ENCODE assay signal across 14 cellular contexts in genomic region chr3:105830836-105831235, GRCh38. TPM values are rescaled to one million over a fixed set of nuclear protein-coding genes. Genes with fewer than 3 reads are reported as not detected.
DNase-seq lines count a peak whose midpoint lies in the region; ATAC-seq lines count a peak whose summit lies in the region.
"Had no signal": no experiment of that assay in that cellular context is flagged by ENCODE, and none has a peak within 500 bp of the region (broad histone marks: within the 10 kb centered on the region; RNA-seq: fewer than 3 reads in every experiment).

No MANE protein-coding gene starts in this region.

- in situ Hi-C loops in GM23248 (cut with MboI): no loop called here

- H3K36me3 Mint-ChIP-seq in CD4-positive, alpha-beta memory T cell: peaks cover 27 to 33% of the 10 kb centered on the region in 2 donors
- peaks cover 74% of the 10 kb centered on the region for H3K36me3 Mint-ChIP-seq in activated CD8-positive, alpha-beta T cell treated with anti-CD3 and anti-CD28 coated beads, Interleukin-2, amount 10 ng/mL, durations not matched to agents 7 days and 5 days (ENCODE audit: low read depth)
- peaks cover 5 to 51% (median 31%) of the 10 kb centered on the region in 5 donors for H3K36me3 Mint-ChIP-seq in naive thymus-derived CD4-positive, alpha-beta T cell

- WGBS in GM23248 (ENCODE audit: low coverage in 1 of 2, low lambda C conversion rate in 2 of 2, missing lambda C conversion rate in 2 of 2), 2 experiments: 97 to 100% methylated on average over 2 of the region's 2 CpGs

- peaks cover 78% of the 10 kb centered on the region for H3K4me1 ChIP-seq in CD4-positive, alpha-beta memory T cell (ENCODE audit: insufficient read depth, low read length)
- peaks cover 43% of the 10 kb centered on the region for H3K4me1 ChIP-seq in GM23248 (ENCODE audit: insufficient read depth)
- H3K4me1 ChIP-seq in naive thymus-derived CD4-positive, alpha-beta T cell (ENCODE audit: control insufficient read depth in 2 of 2, insufficient read depth in 2 of 2, low read length in 2 of 2): peaks cover 44 to 77% of the 10 kb centered on the region in 2 donors

- H3K27ac Mint-ChIP-seq in CD4-positive, alpha-beta memory T cell: peak overlapping the region; percentile 81 to 93 (median 87)
- H3K27ac Mint-ChIP-seq in activated CD8-positive, alpha-beta T cell treated with anti-CD3 and anti-CD28 coated beads, Interleukin-2, amount 10 ng/mL, durations not matched to agents 7 days and 5 days: peak overlapping the region; percentile 82
- H3K27ac Mint-ChIP-seq in naive thymus-derived CD4-positive, alpha-beta T cell: peak overlapping the region in 8 of 9 donors; percentile 20 to 91 (median 82)

- H3K4me3 ChIP-seq in CD4-positive, alpha-beta memory T cell (ENCODE audit: low read length in 2 of 2): no peak overlapping the region
- no peak overlapping the region for H3K4me3 ChIP-seq in GM23248
- H3K4me3 ChIP-seq in naive thymus-derived CD4-positive, alpha-beta T cell (ENCODE audit: low read length): no peak overlapping the region
- H3K4me3 ChIP-seq: esophagus squamous epithelium, heart left ventricle, ovary had no signal

- intact Hi-C loops in CD4-positive, alpha-beta memory T cell (cut with micrococcal nuclease): loop anchor here (1.0 to 2.0 kb wide), 3 partner anchors 9 to 78 kb away; partner anchors contain the start of gene CBLB
- intact Hi-C loops in naive thymus-derived CD4-positive, alpha-beta T cell (cut with micrococcal nuclease): loop anchor here (1.0 to 10.0 kb wide), 9 partner anchors 14 to 504 kb away; partner anchors contain the start of gene CBLB (in 2 of the 2)

- no peak overlapping the region for H3K4me2 ChIP-seq in GM23248 (ENCODE audit: unreplicated experiment)

- no peak overlapping the region for H3K9ac ChIP-seq in GM23248

- H3K4me1 Mint-ChIP-seq in CD4-positive, alpha-beta memory T cell: peaks cover 59 to 87% (median 75%) of the 10 kb centered on the region in 4 donors
- H3K4me1 Mint-ChIP-seq in activated CD8-positive, alpha-beta T cell treated with anti-CD3 and anti-CD28 coated beads, Interleukin-2, amount 10 ng/mL, durations not matched to agents 7 days and 5 days (ENCODE audit: low read depth): peaks cover 78% of the 10 kb centered on the region
- peaks cover 46 to 88% (median 86%) of the 10 kb centered on the region in 7 donors for H3K4me1 Mint-ChIP-seq in naive thymus-derived CD4-positive, alpha-beta T cell

- DNase-seq in CD4-positive, alpha-beta memory T cell: no peak
- no peak for DNase-seq in GM23248
- DNase-seq in activated CD8-positive, alpha-beta T cell treated with anti-CD3 and anti-CD28 coated beads, Interleukin-2, amount 10 ng/mL, durations not matched to agents 7 days and 5 days: no peak
- no peak for DNase-seq in naive thymus-derived CD4-positive, alpha-beta T cell
- no peak for DNase-seq in left lobe of liver (ENCODE audit: low spot score)
- no peak for DNase-seq in SHP77 treated with DMSO at 0.1 percent for 48 hours (lab: John Stamatoyannopoulos, UW)
- DNase-seq: esophagus squamous epithelium, heart left ventricle, kidney, NCI-H1694, NCI-H446 treated with DMSO at 0.1 percent for 48 hours, ovary had no signal

- CTCF ChIA-PET in CD4-positive, alpha-beta memory T cell (lab: Charles Lee; ENCODE audit: partially characterized antibody): interaction anchor here (1.0 kb wide), 1 partner anchor 29 kb away, joined by 3 read pairs; no protein-coding TSS in a partner anchor
- CTCF ChIA-PET in activated CD8-positive, alpha-beta T cell treated with anti-CD3 and anti-CD28 coated beads, Interleukin-2, amount 10 ng/mL, durations not matched to agents 7 days and 5 days (lab: Charles Lee): interaction anchor here (1.4 kb wide), 1 partner anchor 32 kb away, joined by 4 read pairs; no protein-coding TSS in a partner anchor
- CTCF ChIA-PET in naive thymus-derived CD4-positive, alpha-beta T cell (lab: Charles Lee): interaction anchor here (0.8 kb wide), 1 partner anchor 754 kb away, joined by 3 read pairs; no protein-coding TSS in a partner anchor

- no peak overlapping the region for H3K27ac ChIP-seq in CD4-positive, alpha-beta memory T cell (ENCODE audit: low read depth, low read length)
- peak overlapping the region; percentile 59 for H3K27ac ChIP-seq in GM23248
- H3K27ac ChIP-seq in naive thymus-derived CD4-positive, alpha-beta T cell (ENCODE audit: low read depth, low read length): no peak overlapping the region
- H3K27ac ChIP-seq: ovary had no signal

- H3K9me2 ChIP-seq in GM23248 (ENCODE audit: insufficient read depth): no peaks in the 10 kb centered on the region

- no peaks in the 10 kb centered on the region for H3K36me3 ChIP-seq in CD4-positive, alpha-beta memory T cell (ENCODE audit: insufficient read depth, low read length)
- H3K36me3 ChIP-seq in GM23248 (ENCODE audit: low read depth): peaks cover 11% of the 10 kb centered on the region
- no peaks in the 10 kb centered on the region for H3K36me3 ChIP-seq in naive thymus-derived CD4-positive, alpha-beta T cell (ENCODE audit: control insufficient read depth in 2 of 3, insufficient read depth in 3 of 3, low read length in 3 of 3)
- H3K36me3 ChIP-seq: esophagus squamous epithelium, ovary had no signal

- peaks cover 100% of the 10 kb centered on the region for H3K79me2 ChIP-seq in GM23248 (ENCODE audit: insufficient read depth)

- POLR2A ChIA-PET in CD4-positive, alpha-beta memory T cell (lab: Charles Lee; ENCODE audit: partially characterized antibody): interaction anchor here (0.9 to 1.1 kb wide), 2 partner anchors 30 to 81 kb away, joined by 3 read pairs; no protein-coding TSS in a partner anchor
- POLR2A ChIA-PET in activated CD8-positive, alpha-beta T cell treated with anti-CD3 and anti-CD28 coated beads, Interleukin-2, amount 10 ng/mL, durations not matched to agents 7 days and 5 days (lab: Charles Lee): interaction anchor here (1.2 kb wide), 1 partner anchor 32 kb away, joined by 3 read pairs; no protein-coding TSS in a partner anchor
- POLR2A ChIA-PET in naive thymus-derived CD4-positive, alpha-beta T cell (lab: Charles Lee): interaction anchor here (1.0 kb wide), 1 partner anchor 9 kb away, joined by 4 read pairs; no protein-coding TSS in a partner anchor

- no peaks in the 10 kb centered on the region for H3K9me3 ChIP-seq in CD4-positive, alpha-beta memory T cell (ENCODE audit: control insufficient read depth in 1 of 2, low read length in 2 of 2)
- no peaks in the 10 kb centered on the region for H3K9me3 ChIP-seq in GM23248 (ENCODE audit: low read depth)
- H3K9me3 ChIP-seq in naive thymus-derived CD4-positive, alpha-beta T cell (ENCODE audit: control insufficient read depth in 2 of 3, low read length in 3 of 3): no peaks in the 10 kb centered on the region
- H3K9me3 ChIP-seq: esophagus squamous epithelium, heart left ventricle, ovary had no signal

- H4K20me1 ChIP-seq in GM23248 (ENCODE audit: insufficient read depth): no peaks in the 10 kb centered on the region

- H2AFZ ChIP-seq in GM23248: no peak overlapping the region

- H3F3A ChIP-seq in GM23248 (ENCODE audit: insufficient read depth): peaks cover 60% of the 10 kb centered on the region

- H3K27me3 Mint-ChIP-seq in CD4-positive, alpha-beta memory T cell: no peaks in the 10 kb centered on the region
- H3K27me3 Mint-ChIP-seq in activated CD8-positive, alpha-beta T cell treated with anti-CD3 and anti-CD28 coated beads, Interleukin-2, amount 10 ng/mL, durations not matched to agents 7 days and 5 days (ENCODE audit: low read depth): no peaks in the 10 kb centered on the region
- H3K27me3 Mint-ChIP-seq in naive thymus-derived CD4-positive, alpha-beta T cell: no peaks in the 10 kb centered on the region
- H3K27me3 Mint-ChIP-seq: brain had no signal

- no peaks in the 10 kb centered on the region for H3K9me3 Mint-ChIP-seq in CD4-positive, alpha-beta memory T cell
- H3K9me3 Mint-ChIP-seq in activated CD8-positive, alpha-beta T cell treated with anti-CD3 and anti-CD28 coated beads, Interleukin-2, amount 10 ng/mL, durations not matched to agents 7 days and 5 days (ENCODE audit: insufficient read depth): peaks cover 7% of the 10 kb centered on the region
- H3K9me3 Mint-ChIP-seq in naive thymus-derived CD4-positive, alpha-beta T cell: peaks cover 0 to 4% (median 0%) of the 10 kb centered on the region in 11 donors
- H3K9me3 Mint-ChIP-seq: brain had no signal

- peak overlapping the region in 6 of 8 donors; percentile 11 to 74 (median 39) for H3K4me3 Mint-ChIP-seq in CD4-positive, alpha-beta memory T cell
- H3K4me3 Mint-ChIP-seq in activated CD8-positive, alpha-beta T cell treated with anti-CD3 and anti-CD28 coated beads, Interleukin-2, amount 10 ng/mL, durations not matched to agents 7 days and 5 days: peak overlapping the region; percentile 19
- H3K4me3 Mint-ChIP-seq in naive thymus-derived CD4-positive, alpha-beta T cell: peak overlapping the region in 8 of 10 donors; percentile 3 to 65 (median 36)
- H3K4me3 Mint-ChIP-seq: brain had no signal

- no peak for ATAC-seq in activated CD8-positive, alpha-beta T cell treated with anti-CD3 and anti-CD28 coated beads, Interleukin-2, amount 10 ng/mL, durations not matched to agents 7 days and 5 days
- ATAC-seq in naive thymus-derived CD4-positive, alpha-beta T cell: no peak
- ATAC-seq in GM18870 (IDR thresholded peaks at IDR 0.05; ENCODE audit: unreplicated experiment) (no peak), left lobe of liver (no peak)
- ATAC-seq: heart left ventricle had no signal

- H3K27me3 ChIP-seq in CD4-positive, alpha-beta memory T cell (ENCODE audit: insufficient read depth, low read length): no peaks in the 10 kb centered on the region
- no peaks in the 10 kb centered on the region for H3K27me3 ChIP-seq in GM23248 (replicated peaks; ENCODE audit: insufficient read depth)
- no peaks in the 10 kb centered on the region for H3K27me3 ChIP-seq in naive thymus-derived CD4-positive, alpha-beta T cell (ENCODE audit: control insufficient read depth in 2 of 2, insufficient read depth in 2 of 2, low read length in 2 of 2)
- H3K27me3 ChIP-seq: esophagus squamous epithelium, heart left ventricle, ovary had no signal

RNA-seq across cellular contexts. Expression of gene CBLB, which starts 38.0 kb away (rescaled TPM):
- 100 to 1,000 TPM in 1 of 2 experiments, 10 to 100 TPM in 1; 93.5 to 106 TPM for total RNA-seq in CD4-positive, alpha-beta memory T cell
- polyA plus RNA-seq in CD4-positive, alpha-beta memory T cell: 10 to 100 TPM; 17.0 to 39.7 TPM
- 36.6 and 60.7 TPM in 2 replicates for total RNA-seq in GM23248 (2014; rRNA removed; shearing (Covaris generic))
- polyA plus RNA-seq in GM23248 (2016; fragmentation: Nextera tagmentation; extraction: Ambion mirVana): 36.4 and 41.9 TPM in 2 replicates
- 100 to 1,000 TPM; 117 to 122 TPM for total RNA-seq in activated CD8-positive, alpha-beta T cell treated with anti-CD3 and anti-CD28 coated beads, Interleukin-2, amount 10 ng/mL, durations not matched to agents 7 days and 5 days
- 100 to 1,000 TPM in 3 of 5 experiments, 10 to 100 TPM in 2; 82.8 to 135 (median 109) TPM for total RNA-seq in naive thymus-derived CD4-positive, alpha-beta T cell
- 10 to 100 TPM; 22.4 to 30.4 TPM for polyA plus RNA-seq in naive thymus-derived CD4-positive, alpha-beta T cell
- total RNA-seq in left lobe of liver: 9.5 TPM
